In genomic region chr6:160735523-160735922, GRCh38 we compare ENCODE assay signal across 14 cellular contexts. TPM values are rescaled to one million over a fixed set of nuclear protein-coding genes. Genes with fewer than 3 reads are reported as not detected.
DNase-seq lines count a peak whose midpoint lies in the region; ATAC-seq and TF ChIP-seq lines count a peak whose summit lies in the region.
"Had no signal": no experiment of that assay in that cellular context is flagged by ENCODE, and none has a peak within 500 bp of the region (broad histone marks: within the 10 kb centered on the region; RNA-seq: fewer than 3 reads in every experiment).

No MANE protein-coding gene starts in this region.

- intact Hi-C loops in left lung (cut with DNase I): loop anchor here in 1 of 2 donors (10.0 kb wide), 1 partner anchor 639 kb away; no protein-coding TSS in a partner anchor

- no peak overlapping the region for H3K4me3 ChIP-seq in left lung
- H3K4me3 ChIP-seq: breast epithelium, vagina had no signal

- ATAC-seq in GM18499 (IDR thresholded peaks at IDR 0.05; ENCODE audit: insufficient read depth, unreplicated experiment) (peak; percentile 89), GM19452 (IDR thresholded peaks at IDR 0.05; ENCODE audit: unreplicated experiment) (peak; percentile 51), HG02759 (IDR thresholded peaks at IDR 0.05; ENCODE audit: unreplicated experiment) (peak; percentile 83), HG03354 (IDR thresholded peaks at IDR 0.05; ENCODE audit: poor library complexity, severe bottlenecking, unreplicated experiment) (peak; percentile 50), foreskin keratinocyte (no peak), left lung (no peak)

- H3K36me3 ChIP-seq in left lung: no peaks in the 10 kb centered on the region
- H3K36me3 ChIP-seq: breast epithelium, vagina had no signal

- no peaks in the 10 kb centered on the region for H3K9me3 ChIP-seq in left lung
- H3K9me3 ChIP-seq: breast epithelium, vagina had no signal

- no peak for TF ChIP-seq CTCF in foreskin keratinocyte (conservative IDR thresholded peaks at IDR 0.05)
- TF ChIP-seq CTCF in left lung (IDR thresholded peaks at IDR 0.05): no peak

- H3K4me1 ChIP-seq in foreskin keratinocyte: peaks cover 4% of the 10 kb centered on the region
- H3K4me1 ChIP-seq in left lung: no peaks in the 10 kb centered on the region
- H3K4me1 ChIP-seq: breast epithelium, vagina had no signal

- H3K27ac ChIP-seq in foreskin keratinocyte: no peak overlapping the region
- H3K27ac ChIP-seq in left lung: no peak overlapping the region
- H3K27ac ChIP-seq: breast epithelium, vagina had no signal

- no peaks in the 10 kb centered on the region for H3K27me3 ChIP-seq in foreskin keratinocyte
- no peaks in the 10 kb centered on the region for H3K27me3 ChIP-seq in left lung
- H3K27me3 ChIP-seq: breast epithelium, vagina had no signal

- DNase-seq in nucleus accumbens (lab: John Stamatoyannopoulos, UW) (no peak), foreskin keratinocyte (no peak), left lung (no peak), DMS114 treated with DMSO at 0.1 percent for 48 hours (lab: John Stamatoyannopoulos, UW; ENCODE audit: unreplicated experiment) (no peak)
- DNase-seq: IMR-90; NCI-H1436 treated with DMSO at 0.1 percent for 48 hours; NK-92 treated with Interleukin-12 subunit alpha and Interleukin-12 subunit beta, amount 100 ng/mL, for 24 hours had no signal

RNA-seq across cellular contexts. Expression of gene PLG, which starts 33.5 kb away (rescaled TPM):
- not detected in 2 replicates for total RNA-seq in foreskin keratinocyte
- polyA plus RNA-seq in foreskin keratinocyte: not detected in 2 replicates
- total RNA-seq in left lung: under 1 TPM; 0.29 to 0.79 TPM
- total RNA-seq: breast epithelium, IMR-90, lung microvascular endothelial cell, vagina had no signal
- polyA plus RNA-seq: IMR-90 had no signal

Comparison
In these comparisons a context has a peak if more than half of its experiments do, and no peak if none do; other contexts are left out.
1. ATAC-seq: peak in GM18499 (single experiment), GM19452 (single experiment), HG02759 (single experiment) and HG03354 (single experiment); none in foreskin keratinocyte (single experiment) and left lung (single experiment).